In genomic region chr12:13198921-13199320, GRCh38 we compare ENCODE assay signal across 10 cellular contexts. TPM values are rescaled to one million over a fixed set of nuclear protein-coding genes. Genes with fewer than 3 reads are reported as not detected.
DNase-seq lines count a peak whose midpoint lies in the region; ATAC-seq, FAIRE-seq and TF ChIP-seq lines count a peak whose summit lies in the region.
"Had no signal": no experiment of that assay in that cellular context is flagged by ENCODE, and none has a peak within 500 bp of the region (broad histone marks: within the 10 kb centered on the region; RNA-seq: fewer than 3 reads in every experiment).

No MANE protein-coding gene starts in this region.

- H3K27me3 ChIP-seq in keratinocyte (ENCODE audit: control insufficient read depth, extremely low read depth, insufficient read depth, low read length) = no peaks in the 10 kb centered on the region

- H3K79me2 ChIP-seq in keratinocyte (ENCODE audit: control insufficient read depth, insufficient read depth, low read length) = peaks cover 73% of the 10 kb centered on the region

- no peaks in the 10 kb centered on the region for H3K9me3 ChIP-seq in keratinocyte (ENCODE audit: control insufficient read depth, low read depth, low read length)

- no peak for ATAC-seq in HG02885 (IDR thresholded peaks at IDR 0.05; ENCODE audit: poor library complexity, unreplicated experiment)

- peaks cover 73% of the 10 kb centered on the region for H3K4me1 ChIP-seq in keratinocyte (ENCODE audit: control insufficient read depth, extremely low read depth, insufficient read depth, low read length)

- peak overlapping the region; percentile 99 for H3K27ac ChIP-seq in keratinocyte (ENCODE audit: control insufficient read depth, insufficient read depth, low read length)
- H3K27ac ChIP-seq in skin epidermis = peak overlapping the region in 20 of 21 experiments; percentile 61 to 98 (median 87)

- H3K4me3 ChIP-seq in keratinocyte (ENCODE audit: control insufficient read depth in 2 of 3, extremely low read depth in 1 of 3, insufficient read depth in 2 of 3, low read depth in 1 of 3, low read length in 3 of 3) (peak overlapping the region; percentile 61 to 98 (median 96)), skin epidermis (peak overlapping the region; percentile 39 to 63 (median 52))

- in situ Hi-C loops in GM13977 (cut with MboI; ENCODE audit: low pct_unique_long_range_greater_than_20kb, low sequenced_read_pairs, unreplicated experiment) = no loop called here

- dilution Hi-C loops in keratinocyte (cut with MboI; ENCODE audit: extremely low pct_ligation_motif_present, low sequenced_read_pairs) = no loop called here

- peaks cover 7 to 30% of the 10 kb centered on the region in 2 experiments for H3K36me3 ChIP-seq in keratinocyte (ENCODE audit: control insufficient read depth in 2 of 2, extremely low read depth in 1 of 2, insufficient read depth in 2 of 2, low read length in 2 of 2)

- H3K4me2 ChIP-seq in keratinocyte (ENCODE audit: control insufficient read depth, extremely low read depth, insufficient read depth, low read depth, low read length) = peak overlapping the region; percentile 84

- H3K9me1 ChIP-seq in keratinocyte (ENCODE audit: control insufficient read depth, extremely low read depth, insufficient read depth, low read length) = peaks cover 2% of the 10 kb centered on the region

- H4K20me1 ChIP-seq in keratinocyte (ENCODE audit: control insufficient read depth, extremely low read depth, insufficient read depth, low read length) = no peaks in the 10 kb centered on the region

- FAIRE-seq in keratinocyte (lab: Jason Lieb, UNC) = peak; percentile 41

- peak overlapping the region; percentile 98 for H3K9ac ChIP-seq in keratinocyte (ENCODE audit: control insufficient read depth, extremely low read depth, insufficient read depth, low read length)

- peak; percentile 59 for DNase-seq in H4 (ENCODE audit: low spot score)
- DNase-seq in astrocyte of the hippocampus (ENCODE audit: low read depth, low spot score) = peak; percentile 69
- DNase-seq in keratinocyte (ENCODE audit: low read depth, low spot score) = no peak
- DNase-seq in hepatic stellate cell (ENCODE audit: low spot score) = no peak
- no peak for DNase-seq in NCI-H1092 treated with DMSO at 0.1 percent for 48 hours (lab: John Stamatoyannopoulos, UW)
- no peak for DNase-seq in GM13977 (ENCODE audit: low spot score)
- DNase-seq: DMS 273 treated with DMSO at 0.1 percent for 48 hours; NK-92 treated with Interleukin-12 subunit alpha and Interleukin-12 subunit beta, amount 100 ng/mL, for 24 hours had no signal

- H2AFZ ChIP-seq in keratinocyte (ENCODE audit: control insufficient read depth, low read length) = no peak overlapping the region

- no peak for TF ChIP-seq CTCF in keratinocyte (optimal IDR thresholded peaks at IDR 0.05 in 1 of 3, IDR thresholded peaks at IDR 0.05 in 1 of 3, conservative IDR thresholded peaks at IDR 0.05 in 1 of 3; ENCODE audit: extremely low read depth in 1 of 3, insufficient read depth in 2 of 3, low read length in 3 of 3)
- TF ChIP-seq CTCF in GM13977 (IDR thresholded peaks at IDR 0.05; ENCODE audit: extremely low read depth, insufficient read depth, missing control alignments) = no peak

RNA-seq across cellular contexts. Expression of gene EMP1, which starts 2.4 kb away (rescaled TPM):
- total RNA-seq in H4 (2014; rRNA removed; shearing (Covaris generic)) = 44.5 and 97.8 TPM in 2 replicates
- 356 to 610 TPM (median 583 TPM) in 3 replicates for polyA plus RNA-seq in keratinocyte
- 96.0 TPM for polyA plus RNA-seq in keratinocyte (2011; ENCODE audit: low read depth)
- polyA plus RNA-seq in keratinocyte (2011; cell fraction: cytosol; rRNA removed) = 120 and 273 TPM in 2 replicates
- polyA plus RNA-seq in keratinocyte (2011; cell fraction: nucleus; rRNA removed) = 717 and 740 TPM in 2 replicates
- polyA plus RNA-seq in keratinocyte (2012; ENCODE audit: low replicate concordance) = 229 and 605 TPM in 2 replicates
- 709 to 1,030 TPM (median 926 TPM) in 3 replicates for polyA minus RNA-seq in keratinocyte
- 113 TPM for polyA minus RNA-seq in keratinocyte (2011; cell fraction: cytosol; rRNA and poly(A)+ RNA removed)
- 252 and 568 TPM in 2 replicates for polyA minus RNA-seq in keratinocyte (2011; cell fraction: nucleus; rRNA and poly(A)+ RNA removed)

Comparison
In these comparisons a context has a peak if more than half of its experiments do, and no peak if none do; other contexts are left out.
1. DNase-seq: peak in H4 (single experiment) and astrocyte of the hippocampus (single experiment); none in keratinocyte (single experiment), hepatic stellate cell (single experiment), NCI-H1092 treated with DMSO at 0.1 percent for 48 hours (single experiment) and GM13977 (single experiment).